Comparison of ENCODE assay signal across 8 cellular contexts in the genomic region with DNA sequence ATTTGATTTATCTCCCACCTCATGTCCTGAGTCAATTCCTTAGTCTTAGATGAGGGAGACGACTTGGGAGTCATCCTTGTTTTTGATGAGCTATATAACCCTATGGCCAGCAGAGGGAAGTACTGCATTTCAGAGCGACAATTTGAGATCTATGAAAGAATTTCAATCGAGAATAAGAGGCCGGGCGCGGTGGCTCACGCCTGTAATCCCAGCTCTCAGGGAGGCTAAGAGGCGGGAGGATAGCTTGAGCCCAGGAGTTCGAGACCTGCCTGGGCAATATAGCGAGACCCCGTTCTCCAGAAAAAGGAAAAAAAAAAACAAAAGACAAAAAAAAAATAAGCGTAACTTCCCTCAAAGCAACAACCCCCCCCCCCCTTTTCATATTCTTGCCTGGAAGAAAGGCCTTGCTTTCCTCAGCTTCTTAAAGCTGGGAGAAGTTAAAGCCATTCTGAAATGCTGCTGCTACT. TPM values are rescaled to one million over a fixed set of nuclear protein-coding genes. Genes with fewer than 3 reads are reported as not detected.
A peak's percentile ranks its signal among the peaks of the same experiment; 100 is the strongest.
DNase-seq lines count a peak whose midpoint lies in the region; ATAC-seq, FAIRE-seq and TF ChIP-seq lines count a peak whose summit lies in the region.
"Not testable (repeated sequence)": the region's sequence is repeated elsewhere in the genome, so short reads cannot be mapped to it uniquely, and the experiment has no call there.

No MANE protein-coding gene starts in this region.

- H3K4me3 Mint-ChIP-seq in MCF 10A (ENCODE audit: unreplicated experiment), result not testable (repeated sequence)

- POLR2A ChIA-PET in MCF 10A (lab: Yijun Ruan, JAX), result interaction anchor here (0.6 to 1.8 kb wide), 6 partner anchors 9 to 70 kb away, joined by 3 to 10 read pairs (median 3); no protein-coding TSS in a partner anchor

- TF ChIP-seq CTCF in MCF 10A (IDR thresholded peaks at IDR 0.05; ENCODE audit: unreplicated experiment) (peak; percentile 67), vagina (IDR thresholded peaks at IDR 0.05) (peak in 2 of 3 experiments; percentile 46 to 62)

- not testable (repeated sequence) for H3K36me3 ChIP-seq in HUES48 (ENCODE audit: control insufficient read depth, insufficient read depth, low read length); vagina

- not testable (repeated sequence) for H3K9me3 ChIP-seq in HUES48 (ENCODE audit: control insufficient read depth, insufficient read depth, low read length); right cardiac atrium (ENCODE audit: control insufficient read depth, low read length); vagina

- not testable (repeated sequence) for BruUV-seq in MCF 10A (replicated peaks; lab: Mats Ljungman, UMichigan)

- not testable (repeated sequence) for H3K9ac ChIP-seq in HUES48 (ENCODE audit: low read depth, low read length)

- ATAC-seq in right cardiac atrium, result peak; percentile 47 to 71

- H3K4me3 ChIP-seq in HUES48 (ENCODE audit: low read depth, low read length); right cardiac atrium (ENCODE audit: low read length); vagina: not testable (repeated sequence)

- not testable (repeated sequence) for H3K9me3 Mint-ChIP-seq in MCF 10A (ENCODE audit: unreplicated experiment)

- not testable (repeated sequence) for H3K36me3 Mint-ChIP-seq in MCF 10A (ENCODE audit: insufficient read depth, unreplicated experiment)

- WGBS in right cardiac atrium, result 23% methylated on average over 10 of the region's 12 CpGs

- intact Hi-C loops in MCF 10A (cut with micrococcal nuclease) (loop anchor here (1.0 kb wide), 2 partner anchors 53 to 432 kb away; no protein-coding TSS in a partner anchor), right cardiac atrium (cut with DNase I) (loop anchor here in 3 of 4 donors (2.0 to 5.0 kb wide), 2 partner anchors 52 to 54 kb away; no protein-coding TSS in a partner anchor), vagina (cut with DNase I) (loop anchor here (10.0 kb wide), 1 partner anchor 50 kb away; no protein-coding TSS in a partner anchor)

- H3K27me3 Mint-ChIP-seq in MCF 10A (ENCODE audit: insufficient read depth, unreplicated experiment), result not testable (repeated sequence)

- DNase-seq in NCI-H345 (lab: John Stamatoyannopoulos, UW) (peak; percentile 86), SW480 (ENCODE audit: low spot score) (peak; percentile 87), MCF 10A (ENCODE audit: unreplicated experiment) (peak; percentile 81), right cardiac atrium (peak; percentile 46 to 74 (median 69)), occipital lobe (lab: John Stamatoyannopoulos, UW) (peak; percentile 18)
- DNase-seq in vagina (ENCODE audit: extremely low spot score in 2 of 2), result not testable (repeated sequence)

- CTCF ChIA-PET in MCF 10A (lab: Yijun Ruan, JAX), result interaction anchor here (0.6 to 13.7 kb wide), 34 partner anchors 10 to 651 kb away, joined by 3 to 281 read pairs (median 5); a partner anchor contains a TSS

- H3K27me3 ChIP-seq in HUES48 (ENCODE audit: control insufficient read depth, insufficient read depth, low read length); right cardiac atrium (ENCODE audit: control insufficient read depth, insufficient read depth); vagina: not testable (repeated sequence)

- H3K27ac Mint-ChIP-seq in MCF 10A (ENCODE audit: low read depth, unreplicated experiment), result not testable (repeated sequence)

- H3K4me1 ChIP-seq in HUES48 (ENCODE audit: control insufficient read depth, insufficient read depth, low read length), result peaks cover 31% of the 10 kb centered on the region
- H3K4me1 ChIP-seq in right cardiac atrium (ENCODE audit: control insufficient read depth, insufficient read depth, low read length); vagina: not testable (repeated sequence)

- peak overlapping the region; percentile 83 for H3K27ac ChIP-seq in HUES48 (ENCODE audit: low read depth, low read length)
- H3K27ac ChIP-seq in right cardiac atrium (ENCODE audit: low read length); vagina: not testable (repeated sequence)

- not testable (repeated sequence) for H3K4me1 Mint-ChIP-seq in MCF 10A (ENCODE audit: insufficient read depth, unreplicated experiment)

- peak; percentile 58 for FAIRE-seq in G401.6 (lab: Jason Lieb, UNC)

- TF ChIP-seq POLR2A in vagina (IDR thresholded peaks at IDR 0.05), result not testable (repeated sequence)

RNA-seq across cellular contexts. Expression of a gene that starts 33.9 kb away (rescaled TPM):
- 4.3 and 8.0 TPM in 2 replicates for total RNA-seq in MCF 10A (2022)
- under 1 TPM in 2 of 4 donors, not detected in 2; 0.35 to 0.75 TPM for total RNA-seq in right cardiac atrium
- 0.36 TPM for polyA plus RNA-seq in right cardiac atrium
- 55.7 TPM for total RNA-seq in occipital lobe
- total RNA-seq in vagina, result 1.2 TPM
